ENCODE assay signal across 8 cellular contexts in the genomic region with DNA sequence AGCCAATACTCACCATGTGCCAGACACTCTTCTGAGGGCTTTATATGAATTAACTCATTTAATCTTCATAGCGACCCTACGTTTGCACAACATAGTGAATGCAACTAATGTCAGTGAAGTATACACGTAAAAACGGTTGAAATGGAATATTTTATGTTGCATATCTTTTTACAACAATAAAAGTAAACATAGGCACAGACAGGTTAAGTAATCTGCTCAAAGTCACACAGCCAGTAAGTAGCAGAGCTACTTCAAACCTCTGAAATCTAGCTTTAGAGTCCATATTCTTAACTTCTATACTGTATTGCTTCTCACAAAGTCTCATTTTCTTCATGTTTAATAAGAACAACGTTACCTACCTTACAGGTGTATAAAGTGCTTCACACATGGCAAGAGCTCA. TPM values are rescaled to one million over a fixed set of nuclear protein-coding genes. Genes with fewer than 3 reads are reported as not detected.
DNase-seq lines count a peak whose midpoint lies in the region; ATAC-seq, FAIRE-seq and TF ChIP-seq lines count a peak whose summit lies in the region.
"Had no signal": no experiment of that assay in that cellular context is flagged by ENCODE, and none has a peak within 500 bp of the region (broad histone marks: within the 10 kb centered on the region; RNA-seq: fewer than 3 reads in every experiment).

No MANE protein-coding gene starts in this region.

- peaks cover 6% of the 10 kb centered on the region for H3K4me1 ChIP-seq in GM23338 (ENCODE audit: insufficient read depth)
- H3K4me1 ChIP-seq in RWPE2 (ENCODE audit: insufficient read depth, poor library complexity, severe bottlenecking) = peaks cover 8% of the 10 kb centered on the region
- H3K4me1 ChIP-seq in endothelial cell of umbilical vein (ENCODE audit: control insufficient read depth, extremely low read depth, insufficient read depth, low read length) = peaks cover 22% of the 10 kb centered on the region
- H3K4me1 ChIP-seq in rectal smooth muscle tissue (ENCODE audit: control insufficient read depth, insufficient read depth, low read length) = peaks cover 8% of the 10 kb centered on the region

- peaks cover 8% of the 10 kb centered on the region for H3K27me3 Mint-ChIP-seq in GM23338 (ENCODE audit: insufficient read depth, low read depth, poor library complexity)

- H3K9ac ChIP-seq in endothelial cell of umbilical vein (replicated peaks; ENCODE audit: extremely low read depth, insufficient read depth, low read length) (peak overlapping the region; percentile 87), rectal smooth muscle tissue (ENCODE audit: low read length) (no peak overlapping the region)

- H4K20me1 ChIP-seq in GM23338 (replicated peaks; ENCODE audit: insufficient read depth) (peaks cover 46% of the 10 kb centered on the region), endothelial cell of umbilical vein (replicated peaks; ENCODE audit: control insufficient read depth, extremely low read depth, insufficient read depth, low read length) (no peaks in the 10 kb centered on the region)

- H3K4me3 ChIP-seq in GM23338 (peak overlapping the region; percentile 100), RWPE2 (ENCODE audit: severe bottlenecking) (peak overlapping the region; percentile 57), endothelial cell of umbilical vein (replicated peaks in 1 of 3; ENCODE audit: insufficient read depth in 1 of 3, low read depth in 1 of 3, low read length in 3 of 3) (peak overlapping the region in 1 of 3 experiments; percentile 85), rectal smooth muscle tissue (ENCODE audit: low read length) (peak overlapping the region; percentile 62)

- TF ChIP-seq POLR2A in endothelial cell of umbilical vein (IDR thresholded peaks at IDR 0.05; ENCODE audit: low read depth, low read length) = no peak

- H3K9me2 ChIP-seq in GM23338 (ENCODE audit: insufficient read depth) = no peaks in the 10 kb centered on the region

- H3K9me1 ChIP-seq in endothelial cell of umbilical vein (replicated peaks; ENCODE audit: control insufficient read depth, extremely low read depth, insufficient read depth, low read length) = no peaks in the 10 kb centered on the region

- 0 out of 2 replicates have a peak, but pooled peaks cover 8% of the 10 kb centered on the region for H3F3A ChIP-seq in GM23338 (replicated peaks; ENCODE audit: low read depth)

- peaks cover 15% of the 10 kb centered on the region; the same call in 1 of the 2 replicates for H3K36me3 ChIP-seq in GM23338 (ENCODE audit: insufficient read depth)
- peaks cover 40% of the 10 kb centered on the region for H3K36me3 ChIP-seq in RWPE2 (ENCODE audit: low read depth)
- H3K36me3 ChIP-seq in endothelial cell of umbilical vein (ENCODE audit: control insufficient read depth in 2 of 2, extremely low read depth in 1 of 2, insufficient read depth in 2 of 2, low read length in 2 of 2) = peaks cover 0 to 3% of the 10 kb centered on the region in 2 experiments
- no peaks in the 10 kb centered on the region for H3K36me3 ChIP-seq in rectal smooth muscle tissue (ENCODE audit: control insufficient read depth, insufficient read depth, low read length)

- H3K36me3 Mint-ChIP-seq in GM23338 (ENCODE audit: low read depth) = peaks cover 33% of the 10 kb centered on the region

- FAIRE-seq in endothelial cell of umbilical vein (lab: Jason Lieb, UNC) = no peak
- FAIRE-seq: RCC 7860 had no signal

- H3K4me2 ChIP-seq in GM23338 (peak overlapping the region; percentile 96), endothelial cell of umbilical vein (ENCODE audit: insufficient read depth, low read length) (peak overlapping the region; percentile 99)

- H2AFZ ChIP-seq in GM23338 (no peak overlapping the region), endothelial cell of umbilical vein (ENCODE audit: low read depth, low read length) (no peak overlapping the region)

- H3K9me3 ChIP-seq in RWPE2 (ENCODE audit: severe bottlenecking) (no peaks in the 10 kb centered on the region), endothelial cell of umbilical vein (replicated peaks; ENCODE audit: control insufficient read depth, insufficient read depth, low read length) (no peaks in the 10 kb centered on the region)

- no peaks in the 10 kb centered on the region for H3K9me3 Mint-ChIP-seq in GM23338

- CTCF ChIA-PET in endothelial cell of umbilical vein (lab: Charles Lee) = interaction anchor here (0.6 to 1.6 kb wide), 6 partner anchors 10 to 214 kb away, joined by 3 to 4 read pairs (median 3); a partner anchor contains a TSS
- CTCF ChIA-PET in RWPE1 (lab: Yijun Ruan, JAX) = no interaction called here

- no peaks in the 10 kb centered on the region for H3K27me3 ChIP-seq in GM23338 (ENCODE audit: insufficient read depth)
- H3K27me3 ChIP-seq in RWPE2 (ENCODE audit: insufficient read depth, poor library complexity, severe bottlenecking) = no peaks in the 10 kb centered on the region
- no peaks in the 10 kb centered on the region for H3K27me3 ChIP-seq in endothelial cell of umbilical vein (ENCODE audit: control insufficient read depth in 2 of 2, insufficient read depth in 2 of 2, low read length in 2 of 2)
- no peaks in the 10 kb centered on the region for H3K27me3 ChIP-seq in rectal smooth muscle tissue (ENCODE audit: control insufficient read depth, insufficient read depth, low read length)

- no peak for TF ChIP-seq CTCF in GM23338 (conservative IDR thresholded peaks at IDR 0.05; ENCODE audit: low read depth in 2 of 2)
- TF ChIP-seq CTCF in RWPE2 (IDR thresholded peaks at IDR 0.05; ENCODE audit: poor library complexity, severe bottlenecking) = no peak
- TF ChIP-seq CTCF in endothelial cell of umbilical vein (IDR thresholded peaks at IDR 0.05; ENCODE audit: extremely low read depth in 1 of 2, insufficient read depth in 1 of 2, low read depth in 1 of 2, low read length in 2 of 2) = no peak
- TF ChIP-seq CTCF in RWPE1 (conservative IDR thresholded peaks at IDR 0.05; ENCODE audit: low read depth) = no peak

- peak overlapping the region; percentile 88 for H3K4me3 Mint-ChIP-seq in GM23338

- dilution Hi-C loops in endothelial cell of umbilical vein (cut with MboI; ENCODE audit: extremely low pct_ligation_motif_present, low sequenced_read_pairs) = no loop called here

- H3K79me2 ChIP-seq in GM23338 (replicated peaks; ENCODE audit: insufficient read depth) = peaks cover 64% of the 10 kb centered on the region
- H3K79me2 ChIP-seq in endothelial cell of umbilical vein (ENCODE audit: control insufficient read depth, insufficient read depth, low read length) = peaks cover 60% of the 10 kb centered on the region

- H3K27ac ChIP-seq in GM23338 (ENCODE audit: low read depth) (no peak overlapping the region), RWPE2 (ENCODE audit: poor library complexity, severe bottlenecking) (no peak overlapping the region), endothelial cell of umbilical vein (ENCODE audit: insufficient read depth, low read depth, low read length) (no peak overlapping the region), rectal smooth muscle tissue (ENCODE audit: low read depth, low read length) (no peak overlapping the region), RWPE1 (no peak overlapping the region)

- POLR2A ChIA-PET in endothelial cell of umbilical vein (lab: Charles Lee) (no interaction called here), RWPE1 (lab: Yijun Ruan, JAX; ENCODE audit: low non-redundant PET) (no interaction called here)

- intact Hi-C loops in endothelial cell of umbilical vein (cut with micrococcal nuclease) = no loop called here
- intact Hi-C loops in head of caudate nucleus (cut with DNase I) = loop anchor here (5.0 kb wide), 1 partner anchor 33 kb away; a partner anchor contains a TSS

- H3K27ac Mint-ChIP-seq in GM23338 = no peak overlapping the region

- DNase-seq in GM23338 (ENCODE audit: low spot score) = no peak
- DNase-seq in RWPE2 (ENCODE audit: low spot score) = no peak
- no peak for DNase-seq in endothelial cell of umbilical vein (ENCODE audit: low read depth, low spot score)
- DNase-seq in RWPE1 (ENCODE audit: low spot score) = no peak
- no peak for DNase-seq in NCI-H187 treated with DMSO at 0.1 percent for 48 hours (lab: John Stamatoyannopoulos, UW)
- DNase-seq in head of caudate nucleus = no peak

- ATAC-seq in GM23338 = no peak
- no peak for ATAC-seq in RWPE2 (ENCODE audit: low read depth)

- H3K4me1 Mint-ChIP-seq in GM23338 = peaks cover 12% of the 10 kb centered on the region

- no TSS peak for BruUV-seq in endothelial cell of umbilical vein (replicated peaks; lab: Mats Ljungman, UMichigan)

RNA-seq across cellular contexts. Expression of a gene that starts 1.6 kb away (rescaled TPM):
- 191 and 208 TPM in 2 replicates for total RNA-seq in GM23338 (2014; rRNA removed; shearing (Covaris generic))
- 238 and 257 TPM in 2 replicates for polyA plus RNA-seq in GM23338 (2016; fragmentation: Nextera tagmentation; extraction: Ambion mirVana)
- total RNA-seq in endothelial cell of umbilical vein = 192 and 204 TPM in 2 replicates
- polyA plus RNA-seq in endothelial cell of umbilical vein = 165 and 189 TPM in 2 replicates
- 127 and 147 TPM in 2 replicates for polyA plus RNA-seq in endothelial cell of umbilical vein (2011; cell fraction: cytosol; rRNA removed)
- polyA plus RNA-seq in endothelial cell of umbilical vein (2011; cell fraction: nucleus; rRNA removed) = 32.0 and 60.2 TPM in 2 replicates
- polyA plus RNA-seq in endothelial cell of umbilical vein (2012) = 226 and 235 TPM in 2 replicates
- 127 and 165 TPM in 2 replicates for polyA minus RNA-seq in endothelial cell of umbilical vein
- 75.3 TPM for polyA minus RNA-seq in endothelial cell of umbilical vein (2011; cell fraction: cytosol; rRNA and poly(A)+ RNA removed)
- 16.4 and 22.4 TPM in 2 replicates for polyA minus RNA-seq in endothelial cell of umbilical vein (2011; cell fraction: nucleus; rRNA and poly(A)+ RNA removed)

RNA-seq across cellular contexts. Expression of a gene that starts 34.0 kb away (rescaled TPM):
- 18.8 and 21.4 TPM in 2 replicates for total RNA-seq in GM23338 (2014; rRNA removed; shearing (Covaris generic))
- polyA plus RNA-seq in GM23338 (2016; fragmentation: Nextera tagmentation; extraction: Ambion mirVana) (4.4 and 4.7 TPM in 2 replicates), endothelial cell of umbilical vein (12.3 and 13.2 TPM in 2 replicates)
- total RNA-seq in endothelial cell of umbilical vein = 21.1 and 22.3 TPM in 2 replicates
- 13.5 and 14.2 TPM in 2 replicates for polyA plus RNA-seq in endothelial cell of umbilical vein (2011; cell fraction: cytosol; rRNA removed)
- polyA plus RNA-seq in endothelial cell of umbilical vein (2011; cell fraction: nucleus; rRNA removed) = 28.0 and 32.2 TPM in 2 replicates
- polyA plus RNA-seq in endothelial cell of umbilical vein (2012) = 10.1 and 11.3 TPM in 2 replicates
- polyA minus RNA-seq in endothelial cell of umbilical vein = 17.5 and 18.0 TPM in 2 replicates
- 12.2 TPM for polyA minus RNA-seq in endothelial cell of umbilical vein (2011; cell fraction: cytosol; rRNA and poly(A)+ RNA removed)
- polyA minus RNA-seq in endothelial cell of umbilical vein (2011; cell fraction: nucleus; rRNA and poly(A)+ RNA removed) = 16.2 and 17.6 TPM in 2 replicates

RNA-seq across cellular contexts. Expression of a gene that starts 56.4 kb away (rescaled TPM):
- total RNA-seq in GM23338 (2014; rRNA removed; shearing (Covaris generic)) = 19.8 and 22.0 TPM in 2 replicates
- 17.0 and 18.1 TPM in 2 replicates for polyA plus RNA-seq in GM23338 (2016; fragmentation: Nextera tagmentation; extraction: Ambion mirVana)
- 9.6 and 9.8 TPM in 2 replicates for total RNA-seq in endothelial cell of umbilical vein
- polyA plus RNA-seq in endothelial cell of umbilical vein = 7.8 and 10.3 TPM in 2 replicates
- polyA plus RNA-seq in endothelial cell of umbilical vein (2011; cell fraction: cytosol; rRNA removed) = 5.2 and 6.7 TPM in 2 replicates
- 1.8 and 2.0 TPM in 2 replicates for polyA plus RNA-seq in endothelial cell of umbilical vein (2011; cell fraction: nucleus; rRNA removed)
- polyA plus RNA-seq in endothelial cell of umbilical vein (2012) = 5.2 and 7.0 TPM in 2 replicates
- 0.45 and 1.4 TPM in 2 replicates for polyA minus RNA-seq in endothelial cell of umbilical vein
- polyA minus RNA-seq in endothelial cell of umbilical vein (2011; cell fraction: cytosol; rRNA and poly(A)+ RNA removed) = not detected
- polyA minus RNA-seq in endothelial cell of umbilical vein (2011; cell fraction: nucleus; rRNA and poly(A)+ RNA removed) = 0.63 and 0.91 TPM in 2 replicates
